Comparison of ENCODE assay signal across 8 cellular contexts in genomic region chr9:41356588-41357349, GRCh38.
DNase-seq lines count a peak whose midpoint lies in the region; ATAC-seq and TF ChIP-seq lines count a peak whose summit lies in the region.
"Not testable (repeated sequence)": the region's sequence is repeated elsewhere in the genome, so short reads cannot be mapped to it uniquely, and the experiment has no call there.

No MANE protein-coding gene starts in this region.

- intact Hi-C loops in MCF 10A (cut with micrococcal nuclease); left ventricle myocardium inferior (cut with micrococcal nuclease): not testable (repeated sequence)

- not testable (repeated sequence) for H3K4me1 ChIP-seq in left ventricle myocardium inferior

- not testable (repeated sequence) for H3K4me1 Mint-ChIP-seq in MCF 10A (ENCODE audit: insufficient read depth, unreplicated experiment)

- H3K36me3 Mint-ChIP-seq in MCF 10A (ENCODE audit: insufficient read depth, unreplicated experiment), result not testable (repeated sequence)

- not testable (repeated sequence) for H3K27me3 Mint-ChIP-seq in MCF 10A (ENCODE audit: insufficient read depth, unreplicated experiment)

- H3K4me3 ChIP-seq in left ventricle myocardium inferior, result peak overlapping the region; percentile 53

- H3K27ac Mint-ChIP-seq in MCF 10A (ENCODE audit: low read depth, unreplicated experiment), result not testable (repeated sequence)

- DNase-seq in COLO668 (lab: John Stamatoyannopoulos, UW; ENCODE audit: unreplicated experiment), result peak; percentile 71
- peak; percentile 24 for DNase-seq in RPMI7951 (ENCODE audit: low read depth)
- peak; percentile 77 for DNase-seq in activated CD8-positive, alpha-beta memory T cell treated with anti-CD3 and anti-CD28 coated beads, Interleukin-2, amount 50 U/mL, for 24 hours (ENCODE audit: extremely low read depth)
- peak; percentile 35 for DNase-seq in MCF 10A (ENCODE audit: unreplicated experiment)
- peak; percentile 85 for DNase-seq in left ventricle myocardium inferior
- DNase-seq in putamen (ENCODE audit: low spot score), result peak; percentile 45
- peak; percentile 70 to 71 for DNase-seq in stimulated activated CD8-positive, alpha-beta memory T cell treated with anti-CD3 and anti-CD28 coated beads, Interleukin-7, amount 100 ng/mL, for 1 hour (ENCODE audit: low read depth in 2 of 2)

- not testable (repeated sequence) for BruUV-seq in MCF 10A (replicated peaks; lab: Mats Ljungman, UMichigan)

- peak; percentile 56 for ATAC-seq in HG02798 (IDR thresholded peaks at IDR 0.05; ENCODE audit: poor library complexity, unreplicated experiment)

- not testable (repeated sequence) for H3K36me3 ChIP-seq in left ventricle myocardium inferior

- not testable (repeated sequence) for H3K4me3 Mint-ChIP-seq in MCF 10A (ENCODE audit: unreplicated experiment)

- POLR2A ChIA-PET in MCF 10A (lab: Yijun Ruan, JAX), result not testable (repeated sequence)

- H3K9me3 Mint-ChIP-seq in MCF 10A (ENCODE audit: unreplicated experiment), result not testable (repeated sequence)

- CTCF ChIA-PET in MCF 10A (lab: Yijun Ruan, JAX), result not testable (repeated sequence)

- H3K27ac ChIP-seq in left ventricle myocardium inferior (replicated peaks), result peak overlapping the region; percentile 61

- not testable (repeated sequence) for TF ChIP-seq CTCF in MCF 10A (IDR thresholded peaks at IDR 0.05; ENCODE audit: unreplicated experiment); left ventricle myocardium inferior (IDR thresholded peaks at IDR 0.05; ENCODE audit: borderline replicate concordance)

- not testable (repeated sequence) for H3K9me3 ChIP-seq in left ventricle myocardium inferior (replicated peaks)

- not testable (repeated sequence) for H3K27me3 ChIP-seq in left ventricle myocardium inferior (ENCODE audit: low read depth)

Comparison
In these comparisons a context has a peak if more than half of its experiments do, and no peak if none do; other contexts are left out.
1. Peak in every context shown above with its lines: DNase-seq, ATAC-seq, H3K4me3 ChIP-seq and H3K27ac ChIP-seq.
2. DNase-seq: peak in every context shown above with its lines; median percentile 85 in left ventricle myocardium inferior; 77 in activated CD8-positive, alpha-beta memory T cell treated with anti-CD3 and anti-CD28 coated beads, Interleukin-2, amount 50 U/mL, for 24 hours; 71 in COLO668; 70 in stimulated activated CD8-positive, alpha-beta memory T cell treated with anti-CD3 and anti-CD28 coated beads, Interleukin-7, amount 100 ng/mL, for 1 hour; 45 in putamen; 35 in MCF 10A; 24 in RPMI7951.